In genomic region chr10:102400598-102401321, GRCh38 we compare ENCODE assay signal across 1 cellular context.
TF ChIP-seq lines count a peak whose summit lies in the region.

No MANE protein-coding gene starts in this region.

TF ChIP-seq in GM12878, 131 proteins besides CTCF, POLR2A, EP300 and RAD21:
- TF ChIP-seq POLR2AphosphoS5 (IDR thresholded peaks at IDR 0.05; ENCODE audit: low read length) (peak; percentile 46), TAF1 (IDR thresholded peaks at IDR 0.05; ENCODE audit: borderline replicate concordance, low read depth, low read length) (no peak)
TF ChIP-seq in GM12878: peak in this region for 1.
